30 cellular contexts compared by ENCODE assay signal in genomic region chr1:48221657-48222056, GRCh38. TPM values are rescaled to one million over a fixed set of nuclear protein-coding genes. Genes with fewer than 3 reads are reported as not detected.
"Had no signal": no experiment of that assay in that cellular context is flagged by ENCODE, and none has a peak within 500 bp of the region (broad histone marks: within the 10 kb centered on the region; RNA-seq: fewer than 3 reads in every experiment).

No MANE protein-coding gene starts in this region.

- H3K27me3 Mint-ChIP-seq: activated CD4-positive, alpha-beta memory T cell treated with anti-CD3 and anti-CD28 coated beads, Interleukin-2, amount 10 ng/mL, durations not matched to agents 7 days and 5 days; activated naive CD4-positive, alpha-beta T cell treated with anti-CD3 and anti-CD28 coated beads, Interleukin-2, amount 10 ng/mL, durations not matched to agents 7 days and 5 days; activated T-cell treated with anti-CD3 and anti-CD28 coated beads, Interleukin-2, amount 50 U/mL, for 24 hours had no signal

- H3K27ac Mint-ChIP-seq: activated CD4-positive, alpha-beta memory T cell treated with anti-CD3 and anti-CD28 coated beads, Interleukin-2, amount 10 ng/mL, durations not matched to agents 7 days and 5 days; activated CD4-positive, alpha-beta T cell treated with anti-CD3 and anti-CD28 coated beads, Interleukin-2, amount 10 ng/mL, durations not matched to agents 7 days and 5 days; activated naive CD4-positive, alpha-beta T cell treated with anti-CD3 and anti-CD28 coated beads, Interleukin-2, amount 10 ng/mL, durations not matched to agents 7 days and 5 days; activated naive CD4-positive, alpha-beta T cell treated with anti-CD3 and anti-CD28 coated beads, Interleukin-2, amount 50 U/mL, for 72 hours; activated T-cell treated with anti-CD3 and anti-CD28 coated beads, Interleukin-2, amount 50 U/mL, for 24 hours; activated T-cell treated with anti-CD3 and anti-CD28 coated beads, Interleukin-2, amount 50 U/mL, for 72 hours; WTC11 had no signal

- H3K4me3 Mint-ChIP-seq: activated CD4-positive, alpha-beta memory T cell treated with anti-CD3 and anti-CD28 coated beads, Interleukin-2, amount 10 ng/mL, durations not matched to agents 7 days and 5 days; activated CD4-positive, alpha-beta T cell treated with anti-CD3 and anti-CD28 coated beads, Interleukin-2, amount 10 ng/mL, durations not matched to agents 7 days and 5 days; activated naive CD4-positive, alpha-beta T cell treated with anti-CD3 and anti-CD28 coated beads, Interleukin-2, amount 10 ng/mL, durations not matched to agents 7 days and 5 days; activated naive CD8-positive, alpha-beta T cell treated with anti-CD3 and anti-CD28 coated beads, Interleukin-2, amount 10 ng/mL, durations not matched to agents 7 days and 5 days; activated T-cell treated with anti-CD3 and anti-CD28 coated beads, Interleukin-2, amount 50 U/mL, for 24 hours; activated T-cell treated with anti-CD3 and anti-CD28 coated beads, Interleukin-2, amount 50 U/mL, for 72 hours; WTC11 had no signal

- H3K27me3 ChIP-seq: ascending aorta, brain microvascular endothelial cell had no signal

- H3K4me1 ChIP-seq: ascending aorta had no signal

- ATAC-seq: activated naive CD4-positive, alpha-beta T cell treated with anti-CD3 and anti-CD28 coated beads, Interleukin-2, amount 50 U/mL, for 72 hours; activated T-cell treated with anti-CD3 and anti-CD28 coated beads, Interleukin-2, amount 50 U/mL, for 72 hours; esophagus mucosa; WTC11 had no signal

- H3K27ac ChIP-seq: ascending aorta, brain microvascular endothelial cell, VCaP had no signal

- H3K36me3 Mint-ChIP-seq: activated naive CD4-positive, alpha-beta T cell treated with anti-CD3 and anti-CD28 coated beads, Interleukin-2, amount 10 ng/mL, durations not matched to agents 7 days and 5 days; activated naive CD4-positive, alpha-beta T cell treated with anti-CD3 and anti-CD28 coated beads, Interleukin-2, amount 50 U/mL, for 72 hours; WTC11 had no signal

- H3K4me3 ChIP-seq: ascending aorta had no signal

- H3K36me3 ChIP-seq: ascending aorta, brain microvascular endothelial cell had no signal

- DNase-seq: activated CD4-positive, alpha-beta memory T cell treated with anti-CD3 and anti-CD28 coated beads, Interleukin-2, amount 10 ng/mL, durations not matched to agents 7 days and 5 days; activated CD4-positive, alpha-beta T cell treated with anti-CD3 and anti-CD28 coated beads for 1 hour; activated CD4-positive, alpha-beta T cell treated with anti-CD3 and anti-CD28 coated beads for 4 hours; activated CD4-positive, alpha-beta T cell treated with anti-CD3 and anti-CD28 coated beads, Interleukin-2, amount 10 ng/mL, durations not matched to agents 7 days and 5 days; activated CD4-positive, alpha-beta T cell treated with anti-CD3 and anti-CD28 coated beads, Interleukin-2, amount 50 U/mL, for 4 hours; activated CD8-positive, alpha-beta memory T cell treated with anti-CD3 and anti-CD28 coated beads, Interleukin-2, amount 50 U/mL, for 48 hours; activated gamma-delta T cell; activated naive CD4-positive, alpha-beta T cell; activated naive CD4-positive, alpha-beta T cell treated with anti-CD3 and anti-CD28 coated beads, Interleukin-2, amount 10 ng/mL, durations not matched to agents 7 days and 5 days; activated naive CD8-positive, alpha-beta T cell treated with anti-CD3 and anti-CD28 coated beads, Interleukin-2, amount 10 ng/mL, durations not matched to agents 7 days and 5 days; activated T-cell treated with anti-CD3 and anti-CD28 coated beads for 4 hours; activated T-cell treated with anti-CD3 and anti-CD28 coated beads, Interleukin-2, amount 50 U/mL, for 24 hours; activated T-cell treated with anti-CD3 and anti-CD28 coated beads, Interleukin-2, amount 50 U/mL, for 72 hours; brain microvascular endothelial cell; caudate nucleus; cortex of kidney; dermis blood vessel endothelial cell; effector CD4-positive, alpha-beta T cell; foreskin fibroblast; glutamatergic neuron; T-helper 2 cell had no signal

- H3K4me1 Mint-ChIP-seq: activated CD4-positive, alpha-beta memory T cell treated with anti-CD3 and anti-CD28 coated beads, Interleukin-2, amount 10 ng/mL, durations not matched to agents 7 days and 5 days; activated CD4-positive, alpha-beta T cell treated with anti-CD3 and anti-CD28 coated beads, Interleukin-2, amount 10 ng/mL, durations not matched to agents 7 days and 5 days; activated naive CD4-positive, alpha-beta T cell treated with anti-CD3 and anti-CD28 coated beads, Interleukin-2, amount 10 ng/mL, durations not matched to agents 7 days and 5 days had no signal

- H3K9me3 Mint-ChIP-seq: activated CD4-positive, alpha-beta memory T cell treated with anti-CD3 and anti-CD28 coated beads, Interleukin-2, amount 10 ng/mL, durations not matched to agents 7 days and 5 days; activated CD4-positive, alpha-beta T cell treated with anti-CD3 and anti-CD28 coated beads, Interleukin-2, amount 10 ng/mL, durations not matched to agents 7 days and 5 days; activated naive CD4-positive, alpha-beta T cell treated with anti-CD3 and anti-CD28 coated beads, Interleukin-2, amount 10 ng/mL, durations not matched to agents 7 days and 5 days; activated naive CD4-positive, alpha-beta T cell treated with anti-CD3 and anti-CD28 coated beads, Interleukin-2, amount 50 U/mL, for 72 hours; activated naive CD8-positive, alpha-beta T cell treated with anti-CD3 and anti-CD28 coated beads, Interleukin-2, amount 10 ng/mL, durations not matched to agents 7 days and 5 days; activated T-cell treated with anti-CD3 and anti-CD28 coated beads, Interleukin-2, amount 50 U/mL, for 24 hours; activated T-cell treated with anti-CD3 and anti-CD28 coated beads, Interleukin-2, amount 50 U/mL, for 72 hours; WTC11 had no signal

- H3K9me3 ChIP-seq: ascending aorta had no signal

RNA-seq across cellular contexts. Expression of gene SLC5A9, which starts 0.9 kb away (rescaled TPM):
- total RNA-seq: activated CD4-positive, alpha-beta memory T cell treated with anti-CD3 and anti-CD28 coated beads, Interleukin-2, amount 10 ng/mL, durations not matched to agents 7 days and 5 days; activated CD4-positive, alpha-beta T cell treated with anti-CD3 and anti-CD28 coated beads, Interleukin-2, amount 10 ng/mL, durations not matched to agents 7 days and 5 days; activated naive CD4-positive, alpha-beta T cell treated with anti-CD3 and anti-CD28 coated beads, Interleukin-2, amount 50 U/mL, for 72 hours; activated naive CD8-positive, alpha-beta T cell treated with anti-CD3 and anti-CD28 coated beads, Interleukin-2, amount 10 ng/mL, durations not matched to agents 7 days and 5 days; activated T-cell treated with anti-CD3 and anti-CD28 coated beads, Interleukin-2, amount 50 U/mL, for 72 hours; chondrocyte; dermis blood vessel endothelial cell; epithelial cell of proximal tubule; esophagus mucosa; frontal cortex; T-helper 1 cell treated with Interleukin-12 subunit alpha and Interleukin-12 subunit beta and Interleukin-4 antibody, amounts not matched to agents 30 ng/mL and 1 ng/mL, for 36 hours had no signal
